ENCODE assay signal across 1 cellular context in genomic region chr3:46848271-46849097, GRCh38.
TF ChIP-seq lines count a peak whose summit lies in the region.

No MANE protein-coding gene starts in this region.

TF ChIP-seq in H1, 55 proteins besides CTCF, POLR2A, EP300 and RAD21:
- peak; percentile 12; the same call in 1 of the 2 replicates for TF ChIP-seq MAX (IDR thresholded peaks at IDR 0.05)
- peak; percentile 72 for TF ChIP-seq TEAD4 (IDR thresholded peaks at IDR 0.05; ENCODE audit: low read depth, low read length)
- TF ChIP-seq KDM1A (IDR thresholded peaks at IDR 0.05; ENCODE audit: borderline replicate concordance, low read length), result peak; percentile 71; the same call in 1 of the 2 replicates
- no peak for TF ChIP-seq TAF1 (IDR thresholded peaks at IDR 0.05; ENCODE audit: low read depth, low read length)
